In the genomic region with DNA sequence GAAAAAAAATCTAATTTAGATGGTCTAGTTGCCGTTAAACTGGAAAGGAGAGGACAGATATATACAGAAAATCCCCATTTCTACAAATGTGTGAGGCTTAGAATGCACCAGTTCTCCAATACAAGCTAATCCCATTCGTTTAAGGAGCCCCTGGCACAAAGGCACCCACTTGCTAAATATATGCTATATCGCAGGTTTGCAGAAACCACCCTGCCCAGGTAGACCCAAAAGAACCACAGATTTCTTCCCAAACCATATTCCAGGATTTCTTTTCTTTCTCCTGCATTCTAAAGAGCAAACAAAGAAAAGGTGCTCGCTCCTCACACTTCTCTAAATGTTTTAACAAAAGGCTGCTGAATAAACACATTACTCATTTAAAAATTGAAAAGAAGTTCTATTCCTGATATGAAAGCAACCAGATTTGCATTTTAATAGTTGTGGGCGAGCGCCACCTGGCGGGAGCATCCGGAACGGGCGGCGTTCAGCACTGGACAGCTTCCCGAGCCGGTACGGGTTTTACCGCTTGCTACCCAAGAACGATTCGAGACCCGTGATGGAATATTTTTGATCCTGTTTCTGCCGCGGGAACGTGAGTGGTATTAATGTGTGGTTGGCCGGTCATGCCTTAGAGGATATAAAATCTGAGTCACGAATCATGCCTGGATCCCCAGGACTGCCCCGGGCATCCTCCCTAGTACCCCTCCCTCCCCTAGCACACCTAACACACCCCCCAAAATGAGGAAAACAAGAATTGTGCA, we compare ENCODE assay signal across 8 cellular contexts.
A peak's percentile ranks its signal among the peaks of the same experiment; 100 is the strongest.
DNase-seq lines count a peak whose midpoint lies in the region; ATAC-seq lines count a peak whose summit lies in the region.

No MANE protein-coding gene starts in this region.

- DNase-seq in activated gamma-delta T cell treated with Interleukin-2 at 50 U/mL for 16 hours (peak; percentile 15), activated gamma-delta T cell (lab: John Stamatoyannopoulos, UW) (no peak), NCI-H1105 treated with DMSO at 0.1 percent for 48 hours (lab: John Stamatoyannopoulos, UW) (peak; percentile 81), UCSD-AML1 (lab: John Stamatoyannopoulos, UW; ENCODE audit: unreplicated experiment) (peak; percentile 64), T47D (ENCODE audit: low read depth in 1 of 2, low spot score in 1 of 2) (peak; percentile 79 to 97), iPS-NIHi11 (ENCODE audit: low spot score) (peak; percentile 82)
- peak; percentile 28 to 66 for DNase-seq in stimulated activated CD4-positive, alpha-beta T cell treated with anti-CD3 and anti-CD28 coated beads, Interleukin-12 subunit alpha, Interleukin-12 subunit beta, amount 100 ng/mL, for 24 hours (ENCODE audit: low read depth in 2 of 2)

- ATAC-seq in HG03457 (IDR thresholded peaks at IDR 0.05; ENCODE audit: unreplicated experiment), result no peak

- in situ Hi-C loops in T47D (cut with HindIII; ENCODE audit: low pct_unique_long_range_greater_than_20kb, low sequenced_read_pairs), result no loop called here
